10 cellular contexts compared by ENCODE assay signal in the genomic region with DNA sequence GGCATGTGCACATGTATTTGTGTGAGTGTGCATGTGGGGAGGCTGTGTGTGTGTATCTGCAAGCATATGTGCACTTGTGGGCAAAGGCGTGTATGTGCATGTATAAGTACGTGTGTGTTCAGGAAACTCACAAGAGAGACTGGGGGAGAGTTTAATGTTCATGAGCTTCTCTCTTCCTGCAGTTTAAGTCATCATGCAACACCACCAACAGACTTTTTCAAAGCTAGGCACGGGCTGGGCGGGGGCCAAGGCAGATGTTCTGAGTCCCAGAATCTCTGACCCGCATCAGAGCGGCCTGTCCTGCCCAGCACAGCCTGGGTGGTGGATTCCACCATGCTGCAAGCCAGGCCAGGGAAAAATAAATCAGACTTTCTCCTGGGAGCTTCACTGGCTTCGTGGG.
DNase-seq lines count a peak whose midpoint lies in the region; ATAC-seq and TF ChIP-seq lines count a peak whose summit lies in the region.
"Had no signal": no experiment of that assay in that cellular context is flagged by ENCODE, and none has a peak within 500 bp of the region (broad histone marks: within the 10 kb centered on the region; RNA-seq: fewer than 3 reads in every experiment).

No MANE protein-coding gene starts in this region.

- H4K20me1 ChIP-seq in BLaER1 = peaks cover 100% of the 10 kb centered on the region
- 0 out of 2 replicates have a peak, but pooled peaks cover 4% of the 10 kb centered on the region for H4K20me1 ChIP-seq in OCI-LY3 (ENCODE audit: insufficient read depth, low read length)

- peak overlapping the region; percentile 31 for H3K9ac ChIP-seq in BLaER1
- no peak overlapping the region for H3K9ac ChIP-seq in OCI-LY3 (ENCODE audit: low read length)

- TF ChIP-seq CTCF in OCI-LY3 (IDR thresholded peaks at IDR 0.05; ENCODE audit: low read depth, low read length) = no peak
- no peak for TF ChIP-seq CTCF in natural killer cell (IDR thresholded peaks at IDR 0.05)

- peak overlapping the region; percentile 96 for H3K4me3 Mint-ChIP-seq in natural killer cell

- peaks cover 74 to 87% of the 10 kb centered on the region in 2 donors for H3K4me1 Mint-ChIP-seq in natural killer cell

- DNase-seq in natural killer cell (no peak), HPDE6-E6E7 (ENCODE audit: extremely low spot score) (no peak), mesenteric fat pad (ENCODE audit: low spot score) (no peak)
- DNase-seq: caudate nucleus had no signal

- H3K36me3 ChIP-seq in BLaER1 (no peaks in the 10 kb centered on the region; the same call in 1 of the 2 replicates), OCI-LY3 (replicated peaks; ENCODE audit: low read depth, low read length) (no peaks in the 10 kb centered on the region), ectodermal cell (ENCODE audit: control insufficient read depth, insufficient read depth, low read length) (no peaks in the 10 kb centered on the region)

- H3K79me2 ChIP-seq in OCI-LY3 (ENCODE audit: low read length) = no peaks in the 10 kb centered on the region

- H3K4me2 ChIP-seq in BLaER1 (peak overlapping the region; percentile 78), OCI-LY3 (ENCODE audit: low read length) (peak overlapping the region; percentile 88)

- ATAC-seq in natural killer cell (no peak), GM21515 (IDR thresholded peaks at IDR 0.05; ENCODE audit: unreplicated experiment) (no peak), GM21825 (IDR thresholded peaks at IDR 0.05; ENCODE audit: unreplicated experiment) (no peak)

- H3K27ac Mint-ChIP-seq in natural killer cell = peak overlapping the region; percentile 97 to 98

- peak overlapping the region; percentile 39; the same call in 1 of the 2 replicates for H3K27ac ChIP-seq in BLaER1
- H3K27ac ChIP-seq in OCI-LY3 (ENCODE audit: low read length) = no peak overlapping the region
- H3K27ac ChIP-seq in ectodermal cell (ENCODE audit: insufficient read depth, low read depth, low read length, poor library complexity, severe bottlenecking) = peak overlapping the region; percentile 60
- H3K27ac ChIP-seq: SK-N-MC had no signal

- H3K4me1 ChIP-seq in BLaER1 (peaks cover 74% of the 10 kb centered on the region), OCI-LY3 (ENCODE audit: low read length) (peaks cover 25% of the 10 kb centered on the region), ectodermal cell (ENCODE audit: control insufficient read depth, insufficient read depth, low read length) (peaks cover 40% of the 10 kb centered on the region)

- H3K27me3 ChIP-seq in BLaER1 (no peaks in the 10 kb centered on the region), OCI-LY3 (ENCODE audit: low read depth, low read length) (peaks cover 6% of the 10 kb centered on the region), ectodermal cell (ENCODE audit: control insufficient read depth, insufficient read depth, low read length, poor library complexity, severe bottlenecking) (no peaks in the 10 kb centered on the region)

- H3K36me3 Mint-ChIP-seq in natural killer cell = no peaks in the 10 kb centered on the region

- 75 to 82% methylated on average over 7 of the region's 7 CpGs for WGBS in ectodermal cell, 2 experiments

- H3K9me3 ChIP-seq in BLaER1 (no peaks in the 10 kb centered on the region), OCI-LY3 (ENCODE audit: insufficient read depth, low read length) (no peaks in the 10 kb centered on the region), ectodermal cell (ENCODE audit: control insufficient read depth, low read length) (no peaks in the 10 kb centered on the region)

- H3K4me3 ChIP-seq in BLaER1 = no peak overlapping the region
- peak overlapping the region; percentile 66 for H3K4me3 ChIP-seq in OCI-LY3 (ENCODE audit: low read length)
- H3K4me3 ChIP-seq in ectodermal cell (ENCODE audit: insufficient read depth, low read depth, low read length) = no peak overlapping the region
- H3K4me3 ChIP-seq: SK-N-MC had no signal

- no peaks in the 10 kb centered on the region for H3K9me3 Mint-ChIP-seq in natural killer cell

- H2AFZ ChIP-seq in OCI-LY3 (ENCODE audit: low read depth, low read length) = no peak overlapping the region

- intact Hi-C loops in natural killer cell (cut with micrococcal nuclease) = loop anchor here (1.0 to 10.0 kb wide), 4 partner anchors 32 to 178 kb away; a partner anchor contains a TSS

- no peaks in the 10 kb centered on the region for H3K27me3 Mint-ChIP-seq in natural killer cell (ENCODE audit: low read depth in 2 of 2)
